In genomic region chr12:2692156-2692555, GRCh38 we compare ENCODE assay signal across 8 cellular contexts.
DNase-seq lines count a peak whose midpoint lies in the region; ATAC-seq, FAIRE-seq and TF ChIP-seq lines count a peak whose summit lies in the region.

No MANE protein-coding gene starts in this region.

- no peak for ATAC-seq in stimulated activated memory B cell treated with anti-CD40 and anti-IgM and Interleukin-4, amounts not matched to agents 10 μg/mL and 1 μg/mL and 100 μg/mL, for 72 hours
- no peak for ATAC-seq in GM18909 (IDR thresholded peaks at IDR 0.05; ENCODE audit: poor library complexity, unreplicated experiment)
- no peak for ATAC-seq in GM21737 (IDR thresholded peaks at IDR 0.05; ENCODE audit: unreplicated experiment)

- H3K27me3 Mint-ChIP-seq in stimulated activated memory B cell treated with anti-CD40 and anti-IgM and Interleukin-4, amounts not matched to agents 10 μg/mL and 1 μg/mL and 100 μg/mL, for 72 hours, result peaks cover 73% of the 10 kb centered on the region

- no peaks in the 10 kb centered on the region for H3K9me3 Mint-ChIP-seq in stimulated activated memory B cell treated with anti-CD40 and anti-IgM and Interleukin-4, amounts not matched to agents 10 μg/mL and 1 μg/mL and 100 μg/mL, for 72 hours

- no peaks in the 10 kb centered on the region for H4K20me1 ChIP-seq in endothelial cell of umbilical vein (replicated peaks; ENCODE audit: control insufficient read depth, extremely low read depth, insufficient read depth, low read length)

- no peak for FAIRE-seq in endothelial cell of umbilical vein (lab: Jason Lieb, UNC)

- dilution Hi-C loops in endothelial cell of umbilical vein (cut with MboI; ENCODE audit: extremely low pct_ligation_motif_present, low sequenced_read_pairs), result no loop called here

- peaks cover 20 to 29% of the 10 kb centered on the region in 2 experiments for H3K27me3 ChIP-seq in endothelial cell of umbilical vein (ENCODE audit: control insufficient read depth in 2 of 2, insufficient read depth in 2 of 2, low read length in 2 of 2)

- no TSS peak for BruUV-seq in endothelial cell of umbilical vein (replicated peaks; lab: Mats Ljungman, UMichigan)

- no peak overlapping the region for H3K27ac ChIP-seq in endothelial cell of umbilical vein (ENCODE audit: insufficient read depth, low read depth, low read length)

- H3K4me2 ChIP-seq in endothelial cell of umbilical vein (ENCODE audit: insufficient read depth, low read length), result peak overlapping the region; percentile 72

- TF ChIP-seq CTCF in endothelial cell of umbilical vein (IDR thresholded peaks at IDR 0.05; ENCODE audit: extremely low read depth in 1 of 2, insufficient read depth in 1 of 2, low read depth in 1 of 2, low read length in 2 of 2), result no peak

- H3K36me3 Mint-ChIP-seq in stimulated activated memory B cell treated with anti-CD40 and anti-IgM and Interleukin-4, amounts not matched to agents 10 μg/mL and 1 μg/mL and 100 μg/mL, for 72 hours, result no peaks in the 10 kb centered on the region

- peak overlapping the region; percentile 98 for H3K4me3 Mint-ChIP-seq in stimulated activated memory B cell treated with anti-CD40 and anti-IgM and Interleukin-4, amounts not matched to agents 10 μg/mL and 1 μg/mL and 100 μg/mL, for 72 hours

- H3K79me2 ChIP-seq in endothelial cell of umbilical vein (ENCODE audit: control insufficient read depth, insufficient read depth, low read length), result no peaks in the 10 kb centered on the region

- H3K4me3 ChIP-seq in endothelial cell of umbilical vein (replicated peaks in 1 of 3; ENCODE audit: insufficient read depth in 1 of 3, low read depth in 1 of 3, low read length in 3 of 3), result no peak overlapping the region

- no peaks in the 10 kb centered on the region for H3K9me1 ChIP-seq in endothelial cell of umbilical vein (replicated peaks; ENCODE audit: control insufficient read depth, extremely low read depth, insufficient read depth, low read length)

- DNase-seq in NCI-H1105 treated with DMSO at 0.1 percent for 48 hours (lab: John Stamatoyannopoulos, UW) (peak; percentile 36), NCI-H1105 (lab: John Stamatoyannopoulos, UW) (no peak), OCI-M1 (lab: John Stamatoyannopoulos, UW) (peak; percentile 47), endothelial cell of umbilical vein (ENCODE audit: low read depth, low spot score) (no peak), NCI-H226 (no peak)

- H3K4me1 ChIP-seq in endothelial cell of umbilical vein (ENCODE audit: control insufficient read depth, extremely low read depth, insufficient read depth, low read length), result peaks cover 7% of the 10 kb centered on the region

- H3K4me1 Mint-ChIP-seq in stimulated activated memory B cell treated with anti-CD40 and anti-IgM and Interleukin-4, amounts not matched to agents 10 μg/mL and 1 μg/mL and 100 μg/mL, for 72 hours, result peaks cover 17% of the 10 kb centered on the region

- H3K9ac ChIP-seq in endothelial cell of umbilical vein (replicated peaks; ENCODE audit: extremely low read depth, insufficient read depth, low read length), result no peak overlapping the region

- intact Hi-C loops in endothelial cell of umbilical vein (cut with micrococcal nuclease), result no loop called here

- TF ChIP-seq POLR2A in endothelial cell of umbilical vein (IDR thresholded peaks at IDR 0.05; ENCODE audit: low read depth, low read length), result no peak

- CTCF ChIA-PET in endothelial cell of umbilical vein (lab: Charles Lee), result interaction anchor here (1.4 kb wide), 1 partner anchor 45 kb away, joined by 3 read pairs; no protein-coding TSS in a partner anchor

- peak overlapping the region; percentile 85 for H3K27ac Mint-ChIP-seq in stimulated activated memory B cell treated with anti-CD40 and anti-IgM and Interleukin-4, amounts not matched to agents 10 μg/mL and 1 μg/mL and 100 μg/mL, for 72 hours

- H2AFZ ChIP-seq in endothelial cell of umbilical vein (ENCODE audit: low read depth, low read length), result no peak overlapping the region

- POLR2A ChIA-PET in endothelial cell of umbilical vein (lab: Charles Lee), result no interaction called here

- H3K9me3 ChIP-seq in endothelial cell of umbilical vein (replicated peaks; ENCODE audit: control insufficient read depth, insufficient read depth, low read length), result no peaks in the 10 kb centered on the region

- H3K36me3 ChIP-seq in endothelial cell of umbilical vein (ENCODE audit: control insufficient read depth in 2 of 2, extremely low read depth in 1 of 2, insufficient read depth in 2 of 2, low read length in 2 of 2), result no peaks in the 10 kb centered on the region

TF ChIP-seq in endothelial cell of umbilical vein, 7 proteins besides CTCF, POLR2A, EP300 and RAD21:
- TF ChIP-seq EZH2 (IDR thresholded peaks at IDR 0.05; ENCODE audit: borderline replicate concordance, low read depth, low read length, severe bottlenecking), result peak; percentile 6
- TF ChIP-seq POLR2AphosphoS5 (IDR thresholded peaks at IDR 0.05; ENCODE audit: insufficient read depth, low read depth, low read length), result no peak

Comparison
In these comparisons a context has a peak if more than half of its experiments do, and no peak if none do; other contexts are left out.
1. DNase-seq: peak in NCI-H1105 treated with DMSO at 0.1 percent for 48 hours (single experiment) and OCI-M1 (single experiment); none in NCI-H1105 (single experiment), endothelial cell of umbilical vein (single experiment) and NCI-H226 (single experiment).